In the genomic region with DNA sequence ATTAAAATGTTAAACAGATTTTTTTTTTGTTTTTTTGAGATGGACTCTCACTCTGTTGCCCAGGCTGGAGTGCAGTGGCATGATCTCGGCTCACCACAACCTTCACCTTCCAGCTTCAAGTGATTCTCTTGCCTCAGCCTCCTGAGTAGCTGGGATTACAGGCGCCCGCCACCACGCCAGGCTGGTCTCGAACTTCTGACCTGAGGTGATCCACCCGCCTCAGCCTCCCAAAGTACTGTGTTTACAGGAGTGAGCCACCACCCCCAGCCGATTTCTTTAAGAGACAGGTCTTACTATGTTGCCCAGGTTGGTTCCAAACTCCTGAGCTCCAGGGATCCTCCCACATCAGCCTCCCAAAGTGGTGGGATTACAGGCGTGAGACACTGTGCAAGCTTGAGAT, we compare ENCODE assay signal across 2 cellular contexts. TPM values are rescaled to one million over a fixed set of nuclear protein-coding genes. Genes with fewer than 3 reads are reported as not detected.
"Had no signal": no experiment of that assay in that cellular context is flagged by ENCODE, and none has a peak within 500 bp of the region (broad histone marks: within the 10 kb centered on the region; RNA-seq: fewer than 3 reads in every experiment).

No MANE protein-coding gene starts in this region.

RNA-seq across cellular contexts. Expression of gene HAS3, which starts 19.0 kb away (rescaled TPM):
- total RNA-seq: HT-29 had no signal
- polyA plus RNA-seq: GM23248 had no signal
